Comparison of ENCODE assay signal across 19 cellular contexts in genomic region chr4:40157444-40157843, GRCh38. TPM values are rescaled to one million over a fixed set of nuclear protein-coding genes. Genes with fewer than 3 reads are reported as not detected.
DNase-seq lines count a peak whose midpoint lies in the region; ATAC-seq, FAIRE-seq and TF ChIP-seq lines count a peak whose summit lies in the region.
"Had no signal": no experiment of that assay in that cellular context is flagged by ENCODE, and none has a peak within 500 bp of the region (broad histone marks: within the 10 kb centered on the region; RNA-seq: fewer than 3 reads in every experiment).

No MANE protein-coding gene starts in this region.

- TF ChIP-seq CTCF in CD8-positive, alpha-beta T cell (IDR thresholded peaks at IDR 0.05), result no peak

- H3K27me3 ChIP-seq in CD8-positive, alpha-beta T cell (ENCODE audit: insufficient read depth, low read length), result no peaks in the 10 kb centered on the region
- H3K27me3 ChIP-seq: MG63 had no signal

- no peak for ATAC-seq in CD8-positive, alpha-beta T cell
- no peak for ATAC-seq in GM18909 (IDR thresholded peaks at IDR 0.05; ENCODE audit: poor library complexity, unreplicated experiment)
- ATAC-seq: A549, SK-N-SH treated with all-trans-retinoic acid at 6 μM for 48 hours had no signal

- peaks cover 15% of the 10 kb centered on the region for H3K4me1 Mint-ChIP-seq in CD8-positive, alpha-beta T cell (ENCODE audit: low read depth)

- intact Hi-C loops in CD8-positive, alpha-beta T cell (cut with DNase I, micrococcal nuclease), result no loop called here

- H3K36me3 ChIP-seq in SK-N-MC (ENCODE audit: insufficient read depth, low read length), result peaks cover 4% of the 10 kb centered on the region; the same call in 1 of the 2 replicates
- no peaks in the 10 kb centered on the region for H3K36me3 ChIP-seq in CD8-positive, alpha-beta T cell (ENCODE audit: insufficient read depth, low read length)
- H3K36me3 ChIP-seq: MG63 had no signal

- no peaks in the 10 kb centered on the region for H3K27me3 Mint-ChIP-seq in CD8-positive, alpha-beta T cell (ENCODE audit: low read depth)
- H3K27me3 Mint-ChIP-seq: CD4-positive, alpha-beta T cell had no signal

- no peaks in the 10 kb centered on the region for H3K9me3 ChIP-seq in SK-N-MC (ENCODE audit: low read depth, low read length)
- no peaks in the 10 kb centered on the region for H3K9me3 ChIP-seq in CD8-positive, alpha-beta T cell (ENCODE audit: low read length)
- H3K9me3 ChIP-seq: A549, MG63 had no signal

- FAIRE-seq in GM19239 (lab: Jason Lieb, UNC) (peak; percentile 47), colon (lab: Jason Lieb, UNC) (peak; percentile 5)
- FAIRE-seq: A549 had no signal

- peaks cover 21% of the 10 kb centered on the region for H3K4me1 ChIP-seq in CD8-positive, alpha-beta T cell (ENCODE audit: insufficient read depth, low read length)
- H3K4me1 ChIP-seq: A549 had no signal

- POLR2A ChIA-PET in CD8-positive, alpha-beta T cell (lab: Charles Lee), result no interaction called here

- peaks cover 14% of the 10 kb centered on the region for H3K36me3 Mint-ChIP-seq in CD8-positive, alpha-beta T cell

- no peak overlapping the region for H3K4me3 Mint-ChIP-seq in CD8-positive, alpha-beta T cell
- H3K4me3 Mint-ChIP-seq: CD4-positive, alpha-beta T cell; H9 had no signal

- 0 out of 2 replicates have a peak overlapping the region, but pooled peaks have one; percentile 8 for H3K27ac ChIP-seq in SK-N-MC
- no peak overlapping the region for H3K27ac ChIP-seq in CD8-positive, alpha-beta T cell (ENCODE audit: low read depth, low read length)
- H3K27ac ChIP-seq: A549 had no signal

- H3K9ac ChIP-seq in SK-N-MC (ENCODE audit: insufficient read length), result no peak overlapping the region

- CTCF ChIA-PET in CD8-positive, alpha-beta T cell (lab: Charles Lee), result no interaction called here

- no peak overlapping the region for H3K27ac Mint-ChIP-seq in CD8-positive, alpha-beta T cell
- H3K27ac Mint-ChIP-seq: CD4-positive, alpha-beta T cell had no signal

- no peak overlapping the region for H3K4me3 ChIP-seq in SK-N-MC
- H3K4me3 ChIP-seq in CD8-positive, alpha-beta T cell (ENCODE audit: low read depth, low read length), result no peak overlapping the region
- H3K4me3 ChIP-seq: A549, MG63 had no signal

- DNase-seq in GM19239 (ENCODE audit: insufficient read length, low spot score), result no peak
- DNase-seq in MV-4-11 (lab: John Stamatoyannopoulos, UW), result peak; percentile 44
- no peak for DNase-seq in SK-N-MC (ENCODE audit: low read depth, low spot score)
- DNase-seq in CD8-positive, alpha-beta T cell, result no peak
- no peak for DNase-seq in middle frontal gyrus (ENCODE audit: extremely low spot score, low spot score)
- no peak for DNase-seq in glomerular visceral epithelial cell (ENCODE audit: extremely low spot score)
- DNase-seq: CD4-positive, alpha-beta T cell; H9; MG63; NCI-H187; NCI-H226; NCI-H524; NCI-H82; Right ventricle myocardium superior had no signal

- no peaks in the 10 kb centered on the region for H3K9me3 Mint-ChIP-seq in CD8-positive, alpha-beta T cell
- H3K9me3 Mint-ChIP-seq: CD4-positive, alpha-beta T cell; H9 had no signal

RNA-seq across cellular contexts. Expression of gene RHOH, which starts 39.4 kb away (rescaled TPM):
- total RNA-seq in CD8-positive, alpha-beta T cell, result 100 to 1,000 TPM; 533 to 539 TPM
- total RNA-seq: HT-29 had no signal
